15 cellular contexts compared by ENCODE assay signal in genomic region chr6:20692023-20692422, GRCh38.
A peak's percentile ranks its signal among the peaks of the same experiment; 100 is the strongest.
DNase-seq lines count a peak whose midpoint lies in the region; ATAC-seq lines count a peak whose summit lies in the region.
"Had no signal": no experiment of that assay in that cellular context is flagged by ENCODE, and none has a peak within 500 bp of the region (broad histone marks: within the 10 kb centered on the region; RNA-seq: fewer than 3 reads in every experiment).

No MANE protein-coding gene starts in this region.

- H4K12ac ChIP-seq in trophoblast cell (ENCODE audit: low read depth, low read length): no peak overlapping the region

- H3K4me3 Mint-ChIP-seq in activated naive CD8-positive, alpha-beta T cell: no peak overlapping the region

- no peak overlapping the region for H2BK120ac ChIP-seq in trophoblast cell (ENCODE audit: insufficient read depth, low read length, poor library complexity)

- H3K23ac ChIP-seq in trophoblast cell (ENCODE audit: low read length): no peak overlapping the region

- no peak overlapping the region for H3K4ac ChIP-seq in trophoblast cell (ENCODE audit: low read depth, low read length)

- no peaks in the 10 kb centered on the region for H3K79me1 ChIP-seq in trophoblast cell (ENCODE audit: low read length)

- H3K4me3 ChIP-seq in trophoblast cell (ENCODE audit: low read depth, low read length): no peak overlapping the region
- H3K4me3 ChIP-seq: HAP-1 had no signal

- H3K18ac ChIP-seq in trophoblast cell (ENCODE audit: low read length): no peak overlapping the region

- peak overlapping the region; percentile 28 for H3K27ac Mint-ChIP-seq in activated naive CD8-positive, alpha-beta T cell

- H3K79me2 ChIP-seq in trophoblast cell (ENCODE audit: control insufficient read depth, insufficient read depth, low read length, poor library complexity): no peaks in the 10 kb centered on the region

- no peaks in the 10 kb centered on the region for H3K36me3 ChIP-seq in trophoblast cell (ENCODE audit: control insufficient read depth in 1 of 2, insufficient read depth in 2 of 2, low read length in 2 of 2)
- H3K36me3 ChIP-seq: HAP-1 had no signal

- peaks cover 3 to 4% of the 10 kb centered on the region in 2 experiments for H3K4me1 ChIP-seq in trophoblast cell (ENCODE audit: control insufficient read depth in 1 of 2, insufficient read depth in 2 of 2, low read length in 2 of 2)

- H3K27ac ChIP-seq in trophoblast cell (ENCODE audit: low read depth, low read length): no peak overlapping the region
- H3K27ac ChIP-seq: C4-2B had no signal

- no peak overlapping the region for H2AFZ ChIP-seq in trophoblast cell (ENCODE audit: insufficient read depth, low read length, poor library complexity)

- no peak overlapping the region for H3K14ac ChIP-seq in trophoblast cell (ENCODE audit: low read length)

- H2BK12ac ChIP-seq in trophoblast cell (ENCODE audit: low read length): no peak overlapping the region

- peaks cover 7% of the 10 kb centered on the region for H3K36me3 Mint-ChIP-seq in activated naive CD8-positive, alpha-beta T cell

- H3K9ac ChIP-seq in trophoblast cell (ENCODE audit: low read length): no peak overlapping the region

- no peak overlapping the region for H2BK5ac ChIP-seq in trophoblast cell (ENCODE audit: low read depth, low read length, poor library complexity)

- no peak for ATAC-seq in HG03521 (IDR thresholded peaks at IDR 0.05; ENCODE audit: unreplicated experiment)
- ATAC-seq: HepG2, Panc1 had no signal

- H4K8ac ChIP-seq in trophoblast cell (ENCODE audit: low read depth, low read length): no peak overlapping the region

- H3K27me3 Mint-ChIP-seq in activated naive CD8-positive, alpha-beta T cell: no peaks in the 10 kb centered on the region

- no peak overlapping the region for H4K91ac ChIP-seq in trophoblast cell (ENCODE audit: low read depth, low read length)

- no peaks in the 10 kb centered on the region for H3K9me3 Mint-ChIP-seq in activated naive CD8-positive, alpha-beta T cell (ENCODE audit: low read depth)

- DNase-seq in NCI-H1105 treated with DMSO at 0.1 percent for 48 hours (lab: John Stamatoyannopoulos, UW) (peak; percentile 67), NCI-H1105 (lab: John Stamatoyannopoulos, UW) (no peak), GM04504 (ENCODE audit: low read depth) (peak; percentile 28), fibroblast of peridontal ligament (ENCODE audit: extremely low read depth) (peak; percentile 79), GM03348 (ENCODE audit: low spot score) (no peak), trophoblast cell (no peak)
- DNase-seq: Karpas-422, NCI-H526, SW 1271 had no signal

- peaks cover 52% of the 10 kb centered on the region for H3K4me1 Mint-ChIP-seq in activated naive CD8-positive, alpha-beta T cell (ENCODE audit: low read depth)

- H3K9me3 ChIP-seq in trophoblast cell (ENCODE audit: insufficient read depth, low read depth, low read length): no peaks in the 10 kb centered on the region
- H3K9me3 ChIP-seq: HAP-1 had no signal

- no peak overlapping the region for H2AK5ac ChIP-seq in trophoblast cell (ENCODE audit: low read length)

- no peak overlapping the region for H3K4me2 ChIP-seq in trophoblast cell (ENCODE audit: low read length)

- no peaks in the 10 kb centered on the region for H3K27me3 ChIP-seq in trophoblast cell (ENCODE audit: insufficient read depth, low read length)

Comparison
In these comparisons a context has a peak if more than half of its experiments do, and no peak if none do; other contexts are left out.
1. DNase-seq: peak in NCI-H1105 treated with DMSO at 0.1 percent for 48 hours (single experiment), GM04504 (single experiment) and fibroblast of peridontal ligament (single experiment); none in NCI-H1105 (single experiment), GM03348 (single experiment) and trophoblast cell (0 of 2).